24 cellular contexts compared by ENCODE assay signal in genomic region chr2:187451510-187451909, GRCh38. TPM values are rescaled to one million over a fixed set of nuclear protein-coding genes. Genes with fewer than 3 reads are reported as not detected.
DNase-seq lines count a peak whose midpoint lies in the region; ATAC-seq, FAIRE-seq and TF ChIP-seq lines count a peak whose summit lies in the region.
"Had no signal": no experiment of that assay in that cellular context is flagged by ENCODE, and none has a peak within 500 bp of the region (broad histone marks: within the 10 kb centered on the region; RNA-seq: fewer than 3 reads in every experiment).

No MANE protein-coding gene starts in this region.

- no peak for TF ChIP-seq EP300 in HepG2 (IDR thresholded peaks at IDR 0.05; ENCODE audit: low read depth in 2 of 2, low read length in 2 of 2)
- TF ChIP-seq EP300 in HepG2 (CRISPR knock-in tag; IDR thresholded peaks at IDR 0.05; ENCODE audit: borderline replicate concordance): no peak

- intact Hi-C loops in HepG2 (cut with micrococcal nuclease; ENCODE audit: unreplicated experiment) (no loop called here), right lobe of liver (cut with DNase I) (loop anchor here in 1 of 2 donors (10.0 kb wide), 1 partner anchor 587 kb away; no protein-coding TSS in a partner anchor), kidney (cut with DNase I) (loop anchor here (5.0 kb wide), 1 partner anchor 589 kb away; no protein-coding TSS in a partner anchor)

- H3K27ac ChIP-seq in HepG2 (ENCODE audit: extremely low read length, insufficient read depth, low read length) (no peak overlapping the region), right lobe of liver (no peak overlapping the region), kidney (ENCODE audit: low read depth in 2 of 2, low read length in 2 of 2) (no peak overlapping the region)
- H3K27ac ChIP-seq: 22Rv1, BLaER1 had no signal

- no peak overlapping the region for H3K4me2 ChIP-seq in HepG2 (ENCODE audit: low read depth, low read length)
- H3K4me2 ChIP-seq: BLaER1 had no signal

- ATAC-seq in HepG2 (no peak), right lobe of liver (no peak), HG03521 (IDR thresholded peaks at IDR 0.05; ENCODE audit: unreplicated experiment) (no peak)
- ATAC-seq: CD8-positive, alpha-beta T cell; GM12878 had no signal

- POLR2A ChIA-PET in HepG2 (lab: Yijun Ruan, JAX): no interaction called here

- in situ Hi-C loops in HepG2 (cut with HindIII; ENCODE audit: extremely low pct_ligation_motif_present, low pct_unique_long_range_greater_than_20kb): loop anchor here (5.0 kb wide), 1 partner anchor 589 kb away; no protein-coding TSS in a partner anchor

- no peak overlapping the region for H2AFZ ChIP-seq in HepG2 (ENCODE audit: low read length)

- H3K9me3 ChIP-seq in HepG2 (ENCODE audit: low read length) (no peaks in the 10 kb centered on the region), right lobe of liver (no peaks in the 10 kb centered on the region), kidney (ENCODE audit: control insufficient read depth in 1 of 2, low read length in 2 of 2) (no peaks in the 10 kb centered on the region)
- H3K9me3 ChIP-seq: BE2C, BLaER1 had no signal

- H3K9ac ChIP-seq in HepG2 (ENCODE audit: insufficient read depth, low read depth, low read length) (no peak overlapping the region), kidney (ENCODE audit: low read length in 2 of 2) (no peak overlapping the region)
- H3K9ac ChIP-seq: BLaER1 had no signal

- TF ChIP-seq CTCF in HepG2 (CRISPR knock-in tag; IDR thresholded peaks at IDR 0.05) (no peak), right lobe of liver (IDR thresholded peaks at IDR 0.05) (no peak), kidney (IDR thresholded peaks at IDR 0.05; ENCODE audit: borderline replicate concordance, extremely low read depth, insufficient read depth) (no peak)

- H3K4me3 ChIP-seq in HepG2 (replicated peaks in 1 of 3; ENCODE audit: insufficient read depth in 1 of 3, low read depth in 2 of 3, low read length in 3 of 3) (no peak overlapping the region), right lobe of liver (no peak overlapping the region), kidney (ENCODE audit: low read length in 2 of 2) (no peak overlapping the region)
- H3K4me3 ChIP-seq: BLaER1, GM12878 had no signal

- DNase-seq in HepG2 (ENCODE audit: low spot score) (no peak), right lobe of liver (no peak), kidney (no peak)
- DNase-seq in activated T-cell treated with anti-CD3 and anti-CD28 coated beads, Interleukin-2, amount 50 U/mL, for 48 hours: no peak
- DNase-seq: ACHN; BE2C; C1 segment of cervical spinal cord; CD4-positive, CD25-positive, alpha-beta regulatory T cell; CD8-positive, alpha-beta T cell; COR-L47; DMS 273 treated with DMSO at 0.1 percent for 48 hours; DMS153; DMS53; DMS79; DND-41; EL; GDM1 had no signal

- BruUV-seq in HepG2 (replicated peaks; lab: Mats Ljungman, UMichigan): no TSS peak

- H4K20me1 ChIP-seq in HepG2 (ENCODE audit: insufficient read depth, low read length): no peaks in the 10 kb centered on the region
- H4K20me1 ChIP-seq: BLaER1 had no signal

- H3K36me3 ChIP-seq in HepG2 (replicated peaks in 1 of 2; ENCODE audit: control insufficient read depth in 1 of 2, insufficient read depth in 2 of 2, low read length in 2 of 2) (no peaks in the 10 kb centered on the region), right lobe of liver (no peaks in the 10 kb centered on the region), kidney (ENCODE audit: control insufficient read depth in 1 of 2, insufficient read depth in 2 of 2, low read length in 2 of 2) (no peaks in the 10 kb centered on the region)
- H3K36me3 ChIP-seq: BE2C, BLaER1 had no signal

- TF ChIP-seq POLR2A in HepG2 (IDR thresholded peaks at IDR 0.05; ENCODE audit: insufficient read depth in 1 of 2, low read depth in 2 of 2, low read length in 2 of 2) (no peak), right lobe of liver (IDR thresholded peaks at IDR 0.05) (no peak)

- H3K79me2 ChIP-seq in HepG2 (ENCODE audit: insufficient read depth, low read length): no peaks in the 10 kb centered on the region

- H3K27me3 ChIP-seq in HepG2 (ENCODE audit: control insufficient read depth in 1 of 2, insufficient read depth in 2 of 2, low read length in 2 of 2) (no peaks in the 10 kb centered on the region), right lobe of liver (no peaks in the 10 kb centered on the region)
- H3K27me3 ChIP-seq: BE2C, BLaER1 had no signal

- H3K4me1 ChIP-seq in HepG2 (ENCODE audit: insufficient read depth, low read length): no peaks in the 10 kb centered on the region
- no peaks in the 10 kb centered on the region for H3K4me1 ChIP-seq in right lobe of liver
- no peaks in the 10 kb centered on the region for H3K4me1 ChIP-seq in kidney (ENCODE audit: control insufficient read depth in 1 of 2, insufficient read depth in 1 of 2, low read depth in 1 of 2, low read length in 2 of 2)
- H3K4me1 ChIP-seq: BE2C had no signal

- FAIRE-seq in HepG2 (lab: Jason Lieb, UNC): no peak
- peak; percentile 68 for FAIRE-seq in TTC549 (lab: Jason Lieb, UNC)
- FAIRE-seq in kidney (lab: Jason Lieb, UNC): peak; percentile 17
- FAIRE-seq: GM12878, GM12892, GM18507 had no signal

- CTCF ChIA-PET in HepG2 (lab: Yijun Ruan, JAX; ENCODE audit: low intra/inter-chr PET ratio, low total read pairs): interaction anchor here (2.3 kb wide), 1 partner anchor 277 kb away, joined by 5 read pairs; no protein-coding TSS in a partner anchor

- TF ChIP-seq RAD21 in HepG2 (CRISPR knock-in tag; IDR thresholded peaks at IDR 0.05): no peak

TF ChIP-seq in HepG2, 621 proteins besides CTCF, POLR2A, EP300 and RAD21 (continues in another document):
- TF ChIP-seq ZNF430 (CRISPR knock-in tag; IDR thresholded peaks at IDR 0.05): no peak
- no peak for TF ChIP-seq HBP1 (CRISPR knock-in tag; IDR thresholded peaks at IDR 0.05; ENCODE audit: low read depth)
- TF ChIP-seq CSRNP2 (CRISPR knock-in tag; conservative IDR thresholded peaks at IDR 0.05; ENCODE audit: low read depth): no peak
- TF ChIP-seq MAFF (IDR thresholded peaks at IDR 0.05; ENCODE audit: low read depth, low read length): peak; percentile 38; the same call in 1 of the 2 replicates
- no peak for TF ChIP-seq CC2D1A (CRISPR knock-in tag; IDR thresholded peaks at IDR 0.05)
- TF ChIP-seq TAF15 (IDR thresholded peaks at IDR 0.05; ENCODE audit: low read depth, low read length, poor library complexity, severe bottlenecking): no peak
- peak; percentile 44 to 64 for TF ChIP-seq MAFK (conservative IDR thresholded peaks at IDR 0.05 in 1 of 2, IDR thresholded peaks at IDR 0.05 in 1 of 2; ENCODE audit: low read length in 2 of 2)

RNA-seq across cellular contexts. Expression of gene CALCRL, which starts 3.5 kb away (rescaled TPM):
- total RNA-seq in HepG2 (2016; rRNA removed; fragmentation: Illumina TruSeq; extraction: Trizol) (0.02 TPM in 1 of 2 replicates, not detected in the other), right lobe of liver (10 to 100 TPM in 1 of 6 experiments, 1 to 10 TPM in 5; 3.7 to 13.9 (median 8.2) TPM), kidney (75.9 TPM)
- total RNA-seq in HepG2 (2016; cell fraction: cytosol; rRNA removed; fragmentation: Illumina TruSeq; extraction: Trizol; ENCODE audit: low read depth): not detected in 2 replicates
- total RNA-seq in HepG2 (2016; cell fraction: insoluble cytoplasmic fraction; rRNA removed; fragmentation: Illumina TruSeq; extraction: Trizol): 0.15 TPM in 1 of 2 replicates, not detected in the other
- total RNA-seq in HepG2 (2016; cell fraction: membrane; rRNA removed; fragmentation: Illumina TruSeq; extraction: Trizol): 0.21 TPM in 1 of 2 replicates, not detected in the other
- total RNA-seq in HepG2 (2016; cell fraction: nucleus; rRNA removed; fragmentation: Illumina TruSeq; extraction: Trizol): not detected in 2 replicates
- polyA plus RNA-seq in HepG2 (2011; rRNA removed) (0.18 TPM in 1 of 2 replicates, not detected in the other), kidney (ENCODE audit: insufficient read depth, low read depth, low replicate concordance) (7.9 TPM)
- polyA plus RNA-seq in HepG2 (2011; cell fraction: cytosol; rRNA removed): 0.09 TPM in 1 of 2 replicates, not detected in the other
- polyA plus RNA-seq in HepG2 (2011; cell fraction: nucleus; rRNA removed): 0.03 TPM in 1 of 2 replicates, not detected in the other
- 0.20 and 0.66 TPM in 2 replicates for polyA plus RNA-seq in HepG2 (2012)
- not detected in 2 replicates for polyA plus RNA-seq in HepG2 (2016; cell fraction: cytosol; fragmentation: Illumina TruSeq; extraction: Trizol; ENCODE audit: low read depth)
- not detected in 2 replicates for polyA plus RNA-seq in HepG2 (2016; cell fraction: insoluble cytoplasmic fraction; fragmentation: Illumina TruSeq; extraction: Trizol; ENCODE audit: low read depth)
- polyA plus RNA-seq in HepG2 (2016; cell fraction: membrane; fragmentation: Illumina TruSeq; extraction: Trizol; ENCODE audit: low read depth): not detected in 2 replicates
- not detected in 2 replicates for polyA plus RNA-seq in HepG2 (2016; cell fraction: nucleus; fragmentation: Illumina TruSeq; extraction: Trizol; ENCODE audit: insufficient read depth, low read depth)
- not detected in 2 replicates for polyA minus RNA-seq in HepG2 (2011; rRNA and poly(A)+ RNA removed; ENCODE audit: low replicate concordance)
- polyA minus RNA-seq in HepG2 (2011; cell fraction: cytosol; rRNA and poly(A)+ RNA removed): not detected in 2 replicates
- 0.26 and 0.87 TPM in 2 replicates for polyA minus RNA-seq in HepG2 (2011; cell fraction: nucleus; rRNA and poly(A)+ RNA removed)
